Comparison of ENCODE assay signal across 1 cellular context in genomic region chr22:37311761-37312312, GRCh38.
TF ChIP-seq lines count a peak whose summit lies in the region.

No MANE protein-coding gene starts in this region.

TF ChIP-seq in IMR-90, 13 proteins besides CTCF, POLR2A, EP300 and RAD21:
- TF ChIP-seq SMC3 (IDR thresholded peaks at IDR 0.05; ENCODE audit: low read depth, low read length) (no peak), USF2 (IDR thresholded peaks at IDR 0.05; ENCODE audit: low read depth, low read length) (no peak), CHD1 (IDR thresholded peaks at IDR 0.05; ENCODE audit: low read depth, low read length) (no peak)
TF ChIP-seq in IMR-90: peak in this region for 0.
